1 cellular context compared by ENCODE assay signal in the genomic region with DNA sequence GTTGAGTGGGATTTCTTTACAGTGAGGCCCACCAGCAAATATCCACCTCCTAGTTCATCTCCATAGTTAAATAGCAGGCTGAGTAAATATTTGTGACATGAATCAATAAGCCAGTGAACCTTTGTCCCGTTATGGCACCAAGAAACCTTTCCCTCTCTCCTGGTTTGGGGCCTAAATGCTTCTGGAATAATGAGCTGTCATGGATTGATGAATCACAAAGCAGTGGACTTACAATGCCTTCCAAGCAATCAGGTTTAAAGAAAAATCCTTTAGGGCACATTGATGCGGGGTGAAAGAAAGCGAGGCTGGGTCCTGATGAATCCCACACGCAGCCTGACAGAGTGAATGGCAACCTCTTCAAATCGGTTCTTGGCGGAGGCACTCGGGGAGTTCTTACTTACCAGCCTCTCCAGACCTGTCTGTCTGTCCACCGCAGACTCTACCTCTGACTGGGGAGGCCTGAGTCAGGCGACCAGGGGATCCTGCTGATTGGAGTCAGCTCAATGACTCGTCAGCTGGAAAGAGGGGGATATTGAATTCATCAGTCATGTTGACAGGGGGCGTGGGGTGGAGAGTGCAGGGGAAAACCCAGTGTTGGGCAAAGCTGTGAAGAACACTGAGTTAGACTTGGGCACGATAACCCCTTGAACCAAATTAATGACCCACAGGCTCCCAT.
A peak's percentile ranks its signal among the peaks of the same experiment; 100 is the strongest.
TF ChIP-seq lines count a peak whose summit lies in the region.

No MANE protein-coding gene starts in this region.

TF ChIP-seq in HepG2, 621 proteins besides CTCF, POLR2A, EP300 and RAD21 (continued from another document and continues in another):
- TF ChIP-seq, protein P1, sequence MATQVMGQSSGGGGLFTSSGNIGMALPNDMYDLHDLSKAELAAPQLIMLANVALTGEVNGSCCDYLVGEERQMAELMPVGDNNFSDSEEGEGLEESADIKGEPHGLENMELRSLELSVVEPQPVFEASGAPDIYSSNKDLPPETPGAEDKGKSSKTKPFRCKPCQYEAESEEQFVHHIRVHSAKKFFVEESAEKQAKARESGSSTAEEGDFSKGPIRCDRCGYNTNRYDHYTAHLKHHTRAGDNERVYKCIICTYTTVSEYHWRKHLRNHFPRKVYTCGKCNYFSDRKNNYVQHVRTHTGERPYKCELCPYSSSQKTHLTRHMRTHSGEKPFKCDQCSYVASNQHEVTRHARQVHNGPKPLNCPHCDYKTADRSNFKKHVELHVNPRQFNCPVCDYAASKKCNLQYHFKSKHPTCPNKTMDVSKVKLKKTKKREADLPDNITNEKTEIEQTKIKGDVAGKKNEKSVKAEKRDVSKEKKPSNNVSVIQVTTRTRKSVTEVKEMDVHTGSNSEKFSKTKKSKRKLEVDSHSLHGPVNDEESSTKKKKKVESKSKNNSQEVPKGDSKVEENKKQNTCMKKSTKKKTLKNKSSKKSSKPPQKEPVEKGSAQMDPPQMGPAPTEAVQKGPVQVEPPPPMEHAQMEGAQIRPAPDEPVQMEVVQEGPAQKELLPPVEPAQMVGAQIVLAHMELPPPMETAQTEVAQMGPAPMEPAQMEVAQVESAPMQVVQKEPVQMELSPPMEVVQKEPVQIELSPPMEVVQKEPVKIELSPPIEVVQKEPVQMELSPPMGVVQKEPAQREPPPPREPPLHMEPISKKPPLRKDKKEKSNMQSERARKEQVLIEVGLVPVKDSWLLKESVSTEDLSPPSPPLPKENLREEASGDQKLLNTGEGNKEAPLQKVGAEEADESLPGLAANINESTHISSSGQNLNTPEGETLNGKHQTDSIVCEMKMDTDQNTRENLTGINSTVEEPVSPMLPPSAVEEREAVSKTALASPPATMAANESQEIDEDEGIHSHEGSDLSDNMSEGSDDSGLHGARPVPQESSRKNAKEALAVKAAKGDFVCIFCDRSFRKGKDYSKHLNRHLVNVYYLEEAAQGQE (IDR thresholded peaks at IDR 0.05; ENCODE audit: borderline replicate concordance in 1 of 2, low read depth in 1 of 2, low read length in 2 of 2), result peak in 1 of 2 experiments; percentile 68; a peak in 1 of 4 replicates
- TF ChIP-seq U2AF1 (optimal IDR thresholded peaks at IDR 0.05; ENCODE audit: low read depth, low read length), result no peak
- TF ChIP-seq, protein P2, sequence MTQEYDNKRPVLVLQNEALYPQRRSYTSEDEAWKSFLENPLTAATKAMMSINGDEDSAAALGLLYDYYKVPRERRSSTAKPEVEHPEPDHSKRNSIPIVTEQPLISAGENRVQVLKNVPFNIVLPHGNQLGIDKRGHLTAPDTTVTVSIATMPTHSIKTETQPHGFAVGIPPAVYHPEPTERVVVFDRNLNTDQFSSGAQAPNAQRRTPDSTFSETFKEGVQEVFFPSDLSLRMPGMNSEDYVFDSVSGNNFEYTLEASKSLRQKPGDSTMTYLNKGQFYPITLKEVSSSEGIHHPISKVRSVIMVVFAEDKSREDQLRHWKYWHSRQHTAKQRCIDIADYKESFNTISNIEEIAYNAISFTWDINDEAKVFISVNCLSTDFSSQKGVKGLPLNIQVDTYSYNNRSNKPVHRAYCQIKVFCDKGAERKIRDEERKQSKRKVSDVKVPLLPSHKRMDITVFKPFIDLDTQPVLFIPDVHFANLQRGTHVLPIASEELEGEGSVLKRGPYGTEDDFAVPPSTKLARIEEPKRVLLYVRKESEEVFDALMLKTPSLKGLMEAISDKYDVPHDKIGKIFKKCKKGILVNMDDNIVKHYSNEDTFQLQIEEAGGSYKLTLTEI (CRISPR knock-in tag; conservative IDR thresholded peaks at IDR 0.05), result no peak
- TF ChIP-seq CEBPG (CRISPR knock-in tag; IDR thresholded peaks at IDR 0.05), result peak; percentile 33; the same call in 1 of the 2 replicates
- TF ChIP-seq NONO (IDR thresholded peaks at IDR 0.05), result no peak
- TF ChIP-seq NONO (CRISPR knock-in tag; conservative IDR thresholded peaks at IDR 0.05), result 0 out of 2 replicates have a peak, but pooled peaks have one; percentile 41
- peak; percentile 85 for TF ChIP-seq ZFX (CRISPR knock-in tag; IDR thresholded peaks at IDR 0.05; ENCODE audit: low read depth)
- no peak for TF ChIP-seq NFATC3 (CRISPR knock-in tag; IDR thresholded peaks at IDR 0.05)
- TF ChIP-seq, protein P3, sequence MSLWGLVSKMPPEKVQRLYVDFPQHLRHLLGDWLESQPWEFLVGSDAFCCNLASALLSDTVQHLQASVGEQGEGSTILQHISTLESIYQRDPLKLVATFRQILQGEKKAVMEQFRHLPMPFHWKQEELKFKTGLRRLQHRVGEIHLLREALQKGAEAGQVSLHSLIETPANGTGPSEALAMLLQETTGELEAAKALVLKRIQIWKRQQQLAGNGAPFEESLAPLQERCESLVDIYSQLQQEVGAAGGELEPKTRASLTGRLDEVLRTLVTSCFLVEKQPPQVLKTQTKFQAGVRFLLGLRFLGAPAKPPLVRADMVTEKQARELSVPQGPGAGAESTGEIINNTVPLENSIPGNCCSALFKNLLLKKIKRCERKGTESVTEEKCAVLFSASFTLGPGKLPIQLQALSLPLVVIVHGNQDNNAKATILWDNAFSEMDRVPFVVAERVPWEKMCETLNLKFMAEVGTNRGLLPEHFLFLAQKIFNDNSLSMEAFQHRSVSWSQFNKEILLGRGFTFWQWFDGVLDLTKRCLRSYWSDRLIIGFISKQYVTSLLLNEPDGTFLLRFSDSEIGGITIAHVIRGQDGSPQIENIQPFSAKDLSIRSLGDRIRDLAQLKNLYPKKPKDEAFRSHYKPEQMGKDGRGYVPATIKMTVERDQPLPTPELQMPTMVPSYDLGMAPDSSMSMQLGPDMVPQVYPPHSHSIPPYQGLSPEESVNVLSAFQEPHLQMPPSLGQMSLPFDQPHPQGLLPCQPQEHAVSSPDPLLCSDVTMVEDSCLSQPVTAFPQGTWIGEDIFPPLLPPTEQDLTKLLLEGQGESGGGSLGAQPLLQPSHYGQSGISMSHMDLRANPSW (CRISPR knock-in tag; IDR thresholded peaks at IDR 0.05; ENCODE audit: borderline replicate concordance), result 0 out of 2 replicates have a peak, but pooled peaks have one; percentile 74
- TF ChIP-seq, protein P4, sequence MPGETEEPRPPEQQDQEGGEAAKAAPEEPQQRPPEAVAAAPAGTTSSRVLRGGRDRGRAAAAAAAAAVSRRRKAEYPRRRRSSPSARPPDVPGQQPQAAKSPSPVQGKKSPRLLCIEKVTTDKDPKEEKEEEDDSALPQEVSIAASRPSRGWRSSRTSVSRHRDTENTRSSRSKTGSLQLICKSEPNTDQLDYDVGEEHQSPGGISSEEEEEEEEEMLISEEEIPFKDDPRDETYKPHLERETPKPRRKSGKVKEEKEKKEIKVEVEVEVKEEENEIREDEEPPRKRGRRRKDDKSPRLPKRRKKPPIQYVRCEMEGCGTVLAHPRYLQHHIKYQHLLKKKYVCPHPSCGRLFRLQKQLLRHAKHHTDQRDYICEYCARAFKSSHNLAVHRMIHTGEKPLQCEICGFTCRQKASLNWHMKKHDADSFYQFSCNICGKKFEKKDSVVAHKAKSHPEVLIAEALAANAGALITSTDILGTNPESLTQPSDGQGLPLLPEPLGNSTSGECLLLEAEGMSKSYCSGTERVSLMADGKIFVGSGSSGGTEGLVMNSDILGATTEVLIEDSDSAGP (CRISPR knock-in tag; IDR thresholded peaks at IDR 0.05; ENCODE audit: borderline replicate concordance), result peak; percentile 61; the same call in 1 of the 2 replicates
- TF ChIP-seq, protein P5, sequence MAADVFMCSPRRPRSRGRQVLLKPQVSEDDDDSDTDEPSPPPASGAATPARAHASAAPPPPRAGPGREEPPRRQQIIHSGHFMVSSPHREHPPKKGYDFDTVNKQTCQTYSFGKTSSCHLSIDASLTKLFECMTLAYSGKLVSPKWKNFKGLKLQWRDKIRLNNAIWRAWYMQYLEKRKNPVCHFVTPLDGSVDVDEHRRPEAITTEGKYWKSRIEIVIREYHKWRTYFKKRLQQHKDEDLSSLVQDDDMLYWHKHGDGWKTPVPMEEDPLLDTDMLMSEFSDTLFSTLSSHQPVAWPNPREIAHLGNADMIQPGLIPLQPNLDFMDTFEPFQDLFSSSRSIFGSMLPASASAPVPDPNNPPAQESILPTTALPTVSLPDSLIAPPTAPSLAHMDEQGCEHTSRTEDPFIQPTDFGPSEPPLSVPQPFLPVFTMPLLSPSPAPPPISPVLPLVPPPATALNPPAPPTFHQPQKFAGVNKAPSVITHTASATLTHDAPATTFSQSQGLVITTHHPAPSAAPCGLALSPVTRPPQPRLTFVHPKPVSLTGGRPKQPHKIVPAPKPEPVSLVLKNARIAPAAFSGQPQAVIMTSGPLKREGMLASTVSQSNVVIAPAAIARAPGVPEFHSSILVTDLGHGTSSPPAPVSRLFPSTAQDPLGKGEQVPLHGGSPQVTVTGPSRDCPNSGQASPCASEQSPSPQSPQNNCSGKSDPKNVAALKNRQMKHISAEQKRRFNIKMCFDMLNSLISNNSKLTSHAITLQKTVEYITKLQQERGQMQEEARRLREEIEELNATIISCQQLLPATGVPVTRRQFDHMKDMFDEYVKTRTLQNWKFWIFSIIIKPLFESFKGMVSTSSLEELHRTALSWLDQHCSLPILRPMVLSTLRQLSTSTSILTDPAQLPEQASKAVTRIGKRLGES (CRISPR knock-in tag; IDR thresholded peaks at IDR 0.05; ENCODE audit: borderline replicate concordance), result no peak
- no peak for TF ChIP-seq SMARCE1 (IDR thresholded peaks at IDR 0.05; ENCODE audit: borderline replicate concordance)
- peak; percentile 95 for TF ChIP-seq MEIS2 (CRISPR knock-in tag; IDR thresholded peaks at IDR 0.05)
- TF ChIP-seq NKX3-1 (CRISPR knock-in tag; IDR thresholded peaks at IDR 0.05), result no peak
- no peak for TF ChIP-seq ZNF616 (CRISPR knock-in tag; IDR thresholded peaks at IDR 0.05; ENCODE audit: low read depth)
- TF ChIP-seq ZNF530 (CRISPR knock-in tag; IDR thresholded peaks at IDR 0.05; ENCODE audit: low read depth), result no peak
- TF ChIP-seq ZBTB3 (CRISPR knock-in tag; IDR thresholded peaks at IDR 0.05; ENCODE audit: borderline replicate concordance, low read depth), result no peak
- TF ChIP-seq ARNTL (CRISPR knock-in tag; IDR thresholded peaks at IDR 0.05), result 0 out of 2 replicates have a peak, but pooled peaks have one; percentile 31
- no peak for TF ChIP-seq HDAC6 (IDR thresholded peaks at IDR 0.05; ENCODE audit: low read depth, low read length)
- peak; percentile 90 for TF ChIP-seq PPARG (CRISPR knock-in tag; conservative IDR thresholded peaks at IDR 0.05)
- TF ChIP-seq, protein P6, sequence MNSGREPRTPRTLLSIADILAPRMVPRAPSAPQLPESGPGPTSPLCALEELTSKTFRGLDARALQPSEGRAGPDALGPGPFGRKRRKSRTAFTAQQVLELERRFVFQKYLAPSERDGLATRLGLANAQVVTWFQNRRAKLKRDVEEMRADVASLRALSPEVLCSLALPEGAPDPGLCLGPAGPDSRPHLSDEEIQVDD (CRISPR knock-in tag; IDR thresholded peaks at IDR 0.05; ENCODE audit: borderline replicate concordance), result no peak
- no peak for TF ChIP-seq CAMTA2 (CRISPR knock-in tag; IDR thresholded peaks at IDR 0.05; ENCODE audit: borderline replicate concordance)
- TF ChIP-seq ONECUT2 (CRISPR knock-in tag; IDR thresholded peaks at IDR 0.05), result peak; percentile 97
- TF ChIP-seq SMAD9 (CRISPR knock-in tag; IDR thresholded peaks at IDR 0.05), result no peak
- TF ChIP-seq ZNF850 (CRISPR knock-in tag; conservative IDR thresholded peaks at IDR 0.05), result no peak
- TF ChIP-seq ZNF891 (CRISPR knock-in tag; IDR thresholded peaks at IDR 0.05), result no peak
- TF ChIP-seq CREM (IDR thresholded peaks at IDR 0.05), result peak; percentile 78
- no peak for TF ChIP-seq CREM (CRISPR knock-in tag; IDR thresholded peaks at IDR 0.05)
- peak; percentile 18; the same call in 1 of the 2 replicates for TF ChIP-seq ZNF205 (CRISPR knock-in tag; IDR thresholded peaks at IDR 0.05)
- TF ChIP-seq NCOR1 (IDR thresholded peaks at IDR 0.05; ENCODE audit: borderline replicate concordance, low read length), result peak; percentile 64; the same call in 1 of the 2 replicates
- no peak; the same call in 1 of the 2 replicates for TF ChIP-seq TAF1 (CRISPR knock-in tag; IDR thresholded peaks at IDR 0.05)
- no peak for TF ChIP-seq ZNF326 (CRISPR knock-in tag; IDR thresholded peaks at IDR 0.05; ENCODE audit: borderline replicate concordance)
- no peak for TF ChIP-seq XRCC5 (optimal IDR thresholded peaks at IDR 0.05; ENCODE audit: low read length)
- TF ChIP-seq, protein P7, sequence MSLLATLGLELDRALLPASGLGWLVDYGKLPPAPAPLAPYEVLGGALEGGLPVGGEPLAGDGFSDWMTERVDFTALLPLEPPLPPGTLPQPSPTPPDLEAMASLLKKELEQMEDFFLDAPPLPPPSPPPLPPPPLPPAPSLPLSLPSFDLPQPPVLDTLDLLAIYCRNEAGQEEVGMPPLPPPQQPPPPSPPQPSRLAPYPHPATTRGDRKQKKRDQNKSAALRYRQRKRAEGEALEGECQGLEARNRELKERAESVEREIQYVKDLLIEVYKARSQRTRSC (CRISPR knock-in tag; IDR thresholded peaks at IDR 0.05; ENCODE audit: low read depth), result no peak
- TF ChIP-seq YEATS4 (CRISPR knock-in tag; IDR thresholded peaks at IDR 0.05; ENCODE audit: borderline replicate concordance), result no peak; the same call in 1 of the 2 replicates
- TF ChIP-seq, protein P8, sequence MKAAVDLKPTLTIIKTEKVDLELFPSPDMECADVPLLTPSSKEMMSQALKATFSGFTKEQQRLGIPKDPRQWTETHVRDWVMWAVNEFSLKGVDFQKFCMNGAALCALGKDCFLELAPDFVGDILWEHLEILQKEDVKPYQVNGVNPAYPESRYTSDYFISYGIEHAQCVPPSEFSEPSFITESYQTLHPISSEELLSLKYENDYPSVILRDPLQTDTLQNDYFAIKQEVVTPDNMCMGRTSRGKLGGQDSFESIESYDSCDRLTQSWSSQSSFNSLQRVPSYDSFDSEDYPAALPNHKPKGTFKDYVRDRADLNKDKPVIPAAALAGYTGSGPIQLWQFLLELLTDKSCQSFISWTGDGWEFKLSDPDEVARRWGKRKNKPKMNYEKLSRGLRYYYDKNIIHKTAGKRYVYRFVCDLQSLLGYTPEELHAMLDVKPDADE (CRISPR knock-in tag; IDR thresholded peaks at IDR 0.05), result no peak
- TF ChIP-seq GATAD1 (CRISPR knock-in tag; IDR thresholded peaks at IDR 0.05), result no peak
